Comparison of ENCODE assay signal across 15 cellular contexts in genomic region chr5:41808294-41808693, GRCh38.
DNase-seq lines count a peak whose midpoint lies in the region; ATAC-seq, FAIRE-seq and TF ChIP-seq lines count a peak whose summit lies in the region.
"Had no signal": no experiment of that assay in that cellular context is flagged by ENCODE, and none has a peak within 500 bp of the region (broad histone marks: within the 10 kb centered on the region; RNA-seq: fewer than 3 reads in every experiment).

No MANE protein-coding gene starts in this region.

- BruUV-seq in HepG2 (replicated peaks; lab: Mats Ljungman, UMichigan) = no TSS peak

- peaks cover 14% of the 10 kb centered on the region for H3K4me1 Mint-ChIP-seq in nephron

- no peak overlapping the region for H4K91ac ChIP-seq in H1 (replicated peaks; ENCODE audit: insufficient read length, low read length)

- H3K79me1 ChIP-seq in H1 (ENCODE audit: low read depth, low read length) = no peaks in the 10 kb centered on the region

- no peak overlapping the region for H2AFZ ChIP-seq in HepG2 (ENCODE audit: low read length)
- H2AFZ ChIP-seq in H1 (ENCODE audit: low read length) = no peak overlapping the region

- FAIRE-seq in HepG2 (lab: Jason Lieb, UNC) (no peak), H1 (lab: Jason Lieb, UNC) (no peak)

- no peak overlapping the region for H3K4me3 Mint-ChIP-seq in nephron
- H3K4me3 Mint-ChIP-seq: CD4-positive, CD25-positive, alpha-beta regulatory T cell; IgD-negative memory B cell had no signal

- H2BK20ac ChIP-seq in H1 (ENCODE audit: low read length) = no peak overlapping the region

- no peak for ATAC-seq in HepG2
- ATAC-seq in right lobe of liver = no peak
- no peak for ATAC-seq in right cardiac atrium

- DNase-seq in HepG2 (ENCODE audit: low spot score) (no peak), right lobe of liver (no peak), H1 (ENCODE audit: low read depth in 1 of 2, low spot score in 2 of 2) (no peak), right cardiac atrium (no peak), posterior cingulate gyrus (no peak), H4 (ENCODE audit: low spot score) (no peak)
- DNase-seq: 8988T, AML-193, DMS53, GF-D8, H7 had no signal

- H3K27ac Mint-ChIP-seq in nephron = peak overlapping the region in 2 of 3 experiments; percentile 38 to 43
- H3K27ac Mint-ChIP-seq: CD4-positive, CD25-positive, alpha-beta regulatory T cell; IgD-negative memory B cell had no signal

- no peaks in the 10 kb centered on the region for H4K20me1 ChIP-seq in HepG2 (ENCODE audit: insufficient read depth, low read length)
- no peaks in the 10 kb centered on the region for H4K20me1 ChIP-seq in H1 (replicated peaks in 1 of 2; ENCODE audit: control insufficient read depth in 1 of 2, insufficient read depth in 2 of 2, low read length in 2 of 2)
- H4K20me1 ChIP-seq: BLaER1 had no signal

- no peak overlapping the region for H3K14ac ChIP-seq in H1 (ENCODE audit: insufficient read length)

- H2AK5ac ChIP-seq in H1 (ENCODE audit: low read depth, low read length) = no peak overlapping the region

- no peak overlapping the region for H3K4me3 ChIP-seq in HepG2 (replicated peaks in 1 of 3; ENCODE audit: insufficient read depth in 1 of 3, low read depth in 2 of 3, low read length in 3 of 3)
- H3K4me3 ChIP-seq in right lobe of liver = no peak overlapping the region
- no peak overlapping the region for H3K4me3 ChIP-seq in H1 (ENCODE audit: extremely low read depth in 1 of 4, insufficient read depth in 2 of 4, low read depth in 3 of 4, low read length in 4 of 4)
- H3K4me3 ChIP-seq in right cardiac atrium (ENCODE audit: low read length) = no peak overlapping the region
- H3K4me3 ChIP-seq: BLaER1 had no signal

- in situ Hi-C loops in HepG2 (cut with HindIII; ENCODE audit: extremely low pct_ligation_motif_present, low pct_unique_long_range_greater_than_20kb) = no loop called here

- H4K5ac ChIP-seq in H1 (ENCODE audit: insufficient read length, low read depth, low read length) = no peak overlapping the region

- TF ChIP-seq RAD21 in HepG2 (CRISPR knock-in tag; IDR thresholded peaks at IDR 0.05) (no peak), H1 (IDR thresholded peaks at IDR 0.05 in 1 of 2, conservative IDR thresholded peaks at IDR 0.05 in 1 of 2; ENCODE audit: low read depth in 2 of 2, low read length in 2 of 2) (no peak)

- CTCF ChIA-PET in HepG2 (lab: Yijun Ruan, JAX; ENCODE audit: low intra/inter-chr PET ratio, low total read pairs) = no interaction called here
- CTCF ChIA-PET in H1 (lab: Charles Lee; ENCODE audit: partially characterized antibody) = interaction anchor here (1.5 kb wide), 1 partner anchor 9 kb away, joined by 4 read pairs; no protein-coding TSS in a partner anchor

- H3K79me2 ChIP-seq in HepG2 (ENCODE audit: insufficient read depth, low read length) (no peaks in the 10 kb centered on the region), H1 (ENCODE audit: control insufficient read depth in 1 of 2, insufficient read depth in 2 of 2, low read length in 2 of 2) (no peaks in the 10 kb centered on the region)

- no peak overlapping the region for H2BK5ac ChIP-seq in H1 (ENCODE audit: low read depth, low read length)

- H3K27me3 ChIP-seq in HepG2 (ENCODE audit: control insufficient read depth in 1 of 2, insufficient read depth in 2 of 2, low read length in 2 of 2) = no peaks in the 10 kb centered on the region
- H3K27me3 ChIP-seq in right lobe of liver = no peaks in the 10 kb centered on the region
- no peaks in the 10 kb centered on the region for H3K27me3 ChIP-seq in H1 (replicated peaks in 1 of 4; ENCODE audit: control insufficient read depth in 3 of 4, extremely low read depth in 1 of 4, insufficient read depth in 3 of 4, low read length in 3 of 4)
- H3K27me3 ChIP-seq in right cardiac atrium (ENCODE audit: control insufficient read depth, insufficient read depth) = no peaks in the 10 kb centered on the region
- H3K27me3 ChIP-seq: BLaER1 had no signal

- no peak overlapping the region for H4K8ac ChIP-seq in H1 (ENCODE audit: extremely low read depth, insufficient read depth, low read length)

- H3K27ac ChIP-seq in HepG2 (ENCODE audit: extremely low read length, insufficient read depth, low read length) (no peak overlapping the region), right lobe of liver (no peak overlapping the region), H1 (ENCODE audit: low read depth, low read length) (no peak overlapping the region), right cardiac atrium (ENCODE audit: low read length) (no peak overlapping the region)
- H3K27ac ChIP-seq: BLaER1 had no signal

- WGBS in HepG2 (ENCODE audit: low lambda C conversion rate) = 44% methylated on average over 3 of the region's 3 CpGs
- 41% methylated on average over 3 of the region's 3 CpGs for WGBS in right lobe of liver (ENCODE audit: insufficient coverage, low coverage, low lambda C conversion rate, missing lambda C conversion rate)
- 93% methylated on average over 3 of the region's 3 CpGs; no CpG with 5 or more reads in 1 of the 2 experiments for WGBS in H1 (ENCODE audit: extremely low coverage in 1 of 2, insufficient coverage in 1 of 2, insufficient read length in 1 of 2, insufficient replicate concordance in 2 of 2, low coverage in 1 of 2, low lambda C conversion rate in 2 of 2, missing lambda C conversion rate in 1 of 2), 2 experiments
- WGBS in right cardiac atrium = 89% methylated on average over 3 of the region's 3 CpGs

- no peak overlapping the region for H3K9ac ChIP-seq in HepG2 (ENCODE audit: insufficient read depth, low read depth, low read length)
- no peak overlapping the region for H3K9ac ChIP-seq in H1 (replicated peaks in 1 of 4; ENCODE audit: extremely low read depth in 1 of 4, low read depth in 3 of 4, low read length in 3 of 4)
- H3K9ac ChIP-seq: BLaER1 had no signal

- H3K23me2 ChIP-seq in H1 (ENCODE audit: low read depth, low read length) = no peaks in the 10 kb centered on the region

- TF ChIP-seq POLR2A in HepG2 (IDR thresholded peaks at IDR 0.05; ENCODE audit: insufficient read depth in 1 of 2, low read depth in 2 of 2, low read length in 2 of 2) = no peak
- no peak for TF ChIP-seq POLR2A in right lobe of liver (IDR thresholded peaks at IDR 0.05)
- TF ChIP-seq POLR2A in H1 (IDR thresholded peaks at IDR 0.05; ENCODE audit: control extremely low read depth in 1 of 2, low read depth in 2 of 2, low read length in 2 of 2) = no peak

- H2BK12ac ChIP-seq in H1 (ENCODE audit: low read depth, low read length) = no peak overlapping the region

- no peak overlapping the region for H3K18ac ChIP-seq in H1 (ENCODE audit: extremely low read depth, low read length)

- H2BK120ac ChIP-seq in H1 (replicated peaks; ENCODE audit: low read depth, low read length) = no peak overlapping the region

- TF ChIP-seq CTCF in HepG2 (CRISPR knock-in tag; IDR thresholded peaks at IDR 0.05) (no peak), right lobe of liver (IDR thresholded peaks at IDR 0.05) (no peak), H1 (IDR thresholded peaks at IDR 0.05; ENCODE audit: control extremely low read depth in 1 of 3, insufficient read depth in 1 of 3, low read depth in 1 of 3, low read length in 3 of 3) (no peak), nephron (IDR thresholded peaks at IDR 0.05; ENCODE audit: unreplicated experiment in 3 of 3) (no peak)

- no peaks in the 10 kb centered on the region for H3K27me3 Mint-ChIP-seq in nephron (ENCODE audit: low read depth)
- H3K27me3 Mint-ChIP-seq: CD4-positive, CD25-positive, alpha-beta regulatory T cell; IgD-negative memory B cell had no signal

- H3K23ac ChIP-seq in H1 (ENCODE audit: insufficient read length) = no peak overlapping the region

- no peaks in the 10 kb centered on the region for H3K36me3 ChIP-seq in HepG2 (replicated peaks in 1 of 2; ENCODE audit: control insufficient read depth in 1 of 2, insufficient read depth in 2 of 2, low read length in 2 of 2)
- H3K36me3 ChIP-seq in right lobe of liver = no peaks in the 10 kb centered on the region
- no peaks in the 10 kb centered on the region; a peak in 1 of 8 replicates for H3K36me3 ChIP-seq in H1 (ENCODE audit: control insufficient read depth in 2 of 4, insufficient read depth in 4 of 4, low read length in 3 of 4)

- H3K9me3 Mint-ChIP-seq in nephron = no peaks in the 10 kb centered on the region
- H3K9me3 Mint-ChIP-seq: CD4-positive, CD25-positive, alpha-beta regulatory T cell had no signal

- H3K4me2 ChIP-seq in HepG2 (ENCODE audit: low read depth, low read length) (no peak overlapping the region), H1 (ENCODE audit: insufficient read depth in 1 of 2, low read depth in 2 of 2, low read length in 2 of 2) (no peak overlapping the region)
- H3K4me2 ChIP-seq: BLaER1 had no signal

- no peak overlapping the region for H3K56ac ChIP-seq in H1 (replicated peaks; ENCODE audit: insufficient read length, low read depth, low read length)

- intact Hi-C loops in HepG2 (cut with micrococcal nuclease; ENCODE audit: unreplicated experiment) (no loop called here), right lobe of liver (cut with DNase I) (no loop called here), right cardiac atrium (cut with DNase I) (no loop called here), posterior cingulate gyrus (cut with DNase I) (no loop called here)

- H3K9me3 ChIP-seq in HepG2 (ENCODE audit: low read length) (no peaks in the 10 kb centered on the region), right lobe of liver (no peaks in the 10 kb centered on the region), H1 (ENCODE audit: insufficient read depth in 2 of 2, low read depth in 1 of 2, low read length in 1 of 2) (no peaks in the 10 kb centered on the region), right cardiac atrium (ENCODE audit: control insufficient read depth, low read length) (no peaks in the 10 kb centered on the region)
- H3K9me3 ChIP-seq: BLaER1 had no signal

- no peaks in the 10 kb centered on the region for H3K4me1 ChIP-seq in HepG2 (ENCODE audit: insufficient read depth, low read length)
- H3K4me1 ChIP-seq in right lobe of liver = no peaks in the 10 kb centered on the region
- no peaks in the 10 kb centered on the region for H3K4me1 ChIP-seq in H1 (replicated peaks in 1 of 4; ENCODE audit: control insufficient read depth in 3 of 4, insufficient read depth in 4 of 4, low read length in 3 of 4)
- no peaks in the 10 kb centered on the region for H3K4me1 ChIP-seq in right cardiac atrium (ENCODE audit: control insufficient read depth, insufficient read depth, low read length)
- H3K4me1 ChIP-seq: BLaER1 had no signal

- H3K36me3 Mint-ChIP-seq in nephron (ENCODE audit: low read depth) = peaks cover 25% of the 10 kb centered on the region

- POLR2A ChIA-PET in HepG2 (lab: Yijun Ruan, JAX) (no interaction called here), H1 (lab: Charles Lee; ENCODE audit: partially characterized antibody) (no interaction called here)

- TF ChIP-seq EP300 in HepG2 (IDR thresholded peaks at IDR 0.05; ENCODE audit: low read depth in 2 of 2, low read length in 2 of 2) (no peak), HepG2 (CRISPR knock-in tag; IDR thresholded peaks at IDR 0.05; ENCODE audit: borderline replicate concordance) (no peak), H1 (IDR thresholded peaks at IDR 0.05; ENCODE audit: borderline replicate concordance in 1 of 2, low read depth in 2 of 2, low read length in 2 of 2) (no peak)

- H2BK15ac ChIP-seq in H1 (ENCODE audit: low read length) = no peak overlapping the region

- H3K4ac ChIP-seq in H1 (replicated peaks; ENCODE audit: insufficient read length, low read depth, low read length) = no peak overlapping the region

TF ChIP-seq in HepG2, 621 proteins besides CTCF, POLR2A, EP300 and RAD21 (continues in another document):
- TF ChIP-seq FOXK2 (IDR thresholded peaks at IDR 0.05) = no peak

Comparison
In these comparisons a context has a peak if more than half of its experiments do, and no peak if none do; other contexts are left out.
1. Of the 41 proteins assayed by ChIP-seq in both HepG2 and H1: peak only in HepG2: none; only in H1: none; in both: CEBPB; in neither: 40.